Comparison of ENCODE assay signal across 29 cellular contexts in genomic region chr9:80383347-80383746, GRCh38.
"Had no signal": no experiment of that assay in that cellular context is flagged by ENCODE, and none has a peak within 500 bp of the region (broad histone marks: within the 10 kb centered on the region; RNA-seq: fewer than 3 reads in every experiment).

No MANE protein-coding gene starts in this region.

- H3K9me3 ChIP-seq: heart right ventricle, left lung, lower lobe of right lung, psoas muscle, right atrium auricular region, stomach, suprapubic skin, thoracic aorta, tibial artery, upper lobe of right lung had no signal

- ATAC-seq: left colon; naive thymus-derived CD8-positive, alpha-beta T cell; psoas muscle; sciatic nerve; stimulated activated naive B cell treated with anti-CD40 and anti-IgM and Interleukin-4, amounts not matched to agents 10 μg/mL and 1 μg/mL and 100 μg/mL, for 72 hours; stimulated activated naive CD8-positive, alpha-beta T cell treated with anti-CD3 and anti-CD28 coated beads, Interleukin-15, Interleukin-2, amounts not matched to agents 100 U/mL and 50 U/mL, for 24 hours; upper lobe of right lung had no signal

- H3K27ac Mint-ChIP-seq: naive thymus-derived CD8-positive, alpha-beta T cell; nephron; stimulated activated naive B cell treated with anti-CD40 and anti-IgM and Interleukin-4, amounts not matched to agents 10 μg/mL and 1 μg/mL and 100 μg/mL, for 72 hours had no signal

- H3K9me3 Mint-ChIP-seq: nephron, neural crest cell had no signal

- H3K27me3 ChIP-seq: heart right ventricle, hepatocyte, left lung, right atrium auricular region, stomach, suprapubic skin, tibial artery, upper lobe of right lung had no signal

- H3K4me2 ChIP-seq: hepatocyte had no signal

- H3K36me3 ChIP-seq: heart right ventricle, left lung, lower lobe of right lung, right atrium auricular region, stomach, suprapubic skin, thoracic aorta, tibial artery, upper lobe of right lung had no signal

- H3K4me3 ChIP-seq: heart right ventricle, hepatocyte, left lung, lower lobe of right lung, psoas muscle, right atrium auricular region, skin epidermis, stomach, suprapubic skin, thoracic aorta, tibial artery, upper lobe of right lung had no signal

- H3K36me3 Mint-ChIP-seq: naive thymus-derived CD8-positive, alpha-beta T cell had no signal

- DNase-seq: heart right ventricle; islet precursor cell; left colon; left lung; lower lobe of right lung; mammary epithelial cell; mesenchymal stem cell; naive thymus-derived CD8-positive, alpha-beta T cell; nucleus accumbens; psoas muscle; stimulated activated CD4-positive, alpha-beta T cell treated with anti-CD3 and anti-CD28 coated beads, Interleukin-12 subunit alpha, Interleukin-12 subunit beta, amount 100 ng/mL, for 4 hours; stimulated activated CD4-positive, alpha-beta T cell treated with anti-CD3 and anti-CD28 coated beads, Interleukin-15, amount 100 ng/mL, for 24 hours; stimulated activated CD4-positive, alpha-beta T cell treated with anti-CD3 and anti-CD28 coated beads, Interleukin-2, amount 100 ng/mL, for 24 hours; stimulated activated CD4-positive, alpha-beta T cell treated with anti-CD3 and anti-CD28 coated beads, Interleukin-4, amount 100 ng/mL, for 1 hour; stimulated activated naive B cell treated with anti-CD40 and anti-IgM and Interleukin-4, amounts not matched to agents 10 μg/mL and 1 μg/mL and 100 μg/mL, for 72 hours; stimulated activated naive CD8-positive, alpha-beta T cell treated with anti-CD3 and anti-CD28 coated beads, Interleukin-15, Interleukin-2, amounts not matched to agents 100 U/mL and 50 U/mL, for 24 hours; stomach; tibial artery; trophoblast cell; upper lobe of right lung had no signal

- H3K9ac ChIP-seq: parathyroid adenoma had no signal

- H3K79me2 ChIP-seq: hepatocyte, parathyroid adenoma had no signal

- H2AFZ ChIP-seq: hepatocyte, parathyroid adenoma had no signal

- H3K4me1 ChIP-seq: heart right ventricle, left lung, lower lobe of right lung, parathyroid adenoma, psoas muscle, right atrium auricular region, stomach, suprapubic skin, upper lobe of right lung had no signal

- H3K27ac ChIP-seq: heart right ventricle, hepatocyte, left lung, lower lobe of right lung, parathyroid adenoma, psoas muscle, right atrium auricular region, skin epidermis, stomach, suprapubic skin, thoracic aorta, tibial artery, upper lobe of right lung had no signal
